ENCODE assay signal across 8 cellular contexts in genomic region chr2:98731709-98732349, GRCh38. TPM values are rescaled to one million over a fixed set of nuclear protein-coding genes. Genes with fewer than 3 reads are reported as not detected.
DNase-seq lines count a peak whose midpoint lies in the region; ATAC-seq and TF ChIP-seq lines count a peak whose summit lies in the region.

No MANE protein-coding gene starts in this region.

- DNase-seq in AG10803 (ENCODE audit: low read depth): no peak
- peak; percentile 76 for DNase-seq in HuH-7 (ENCODE audit: low spot score)
- DNase-seq in breast epithelium (ENCODE audit: low spot score in 2 of 2): no peak
- no peak for DNase-seq in NCI-H82 (lab: John Stamatoyannopoulos, UW)
- DNase-seq in cortex of kidney (lab: John Stamatoyannopoulos, UW): no peak

- H3K4me3 ChIP-seq in AG10803 (ENCODE audit: low read length) (peak overlapping the region; percentile 44), breast epithelium (peak overlapping the region; percentile 71 to 98 (median 81)), mucosa of rectum (ENCODE audit: low read length in 2 of 2) (peak overlapping the region; percentile 82 to 97)

- H3K27me3 ChIP-seq in breast epithelium (no peaks in the 10 kb centered on the region), mucosa of rectum (ENCODE audit: control insufficient read depth in 2 of 2, insufficient read depth in 2 of 2, low read length in 2 of 2) (no peaks in the 10 kb centered on the region)

- ATAC-seq in GM21526 (IDR thresholded peaks at IDR 0.05; ENCODE audit: low FRiP score, unreplicated experiment) (no peak), HG03521 (IDR thresholded peaks at IDR 0.05; ENCODE audit: unreplicated experiment) (no peak)

- peak overlapping the region; percentile 83 to 91 for H3K9ac ChIP-seq in mucosa of rectum (ENCODE audit: low read depth in 1 of 2, low read length in 2 of 2)

- H3K4me1 ChIP-seq in breast epithelium (peaks cover 2 to 5% of the 10 kb centered on the region in 2 donors), mucosa of rectum (ENCODE audit: control insufficient read depth in 2 of 2, insufficient read depth in 2 of 2, low read length in 2 of 2) (peaks cover 32 to 41% of the 10 kb centered on the region in 2 donors)

- H3K9me3 ChIP-seq in breast epithelium (no peaks in the 10 kb centered on the region), mucosa of rectum (ENCODE audit: control insufficient read depth in 2 of 2, low read length in 2 of 2) (no peaks in the 10 kb centered on the region)

- H3K27ac ChIP-seq in breast epithelium (peak overlapping the region; percentile 87), mucosa of rectum (ENCODE audit: low read depth in 2 of 2, low read length in 2 of 2) (peak overlapping the region; percentile 90 to 95)

- TF ChIP-seq CTCF in AG10803 (conservative IDR thresholded peaks at IDR 0.05; ENCODE audit: low read length): no peak
- no peak for TF ChIP-seq CTCF in breast epithelium (IDR thresholded peaks at IDR 0.05)

- intact Hi-C loops in breast epithelium (cut with DNase I; ENCODE audit: low total_unique reads): loop anchor here (2.0 kb wide), 1 partner anchor 33 kb away; no protein-coding TSS in a partner anchor

- no peaks in the 10 kb centered on the region for H3K36me3 ChIP-seq in breast epithelium
- H3K36me3 ChIP-seq in mucosa of rectum (ENCODE audit: control insufficient read depth in 2 of 2, insufficient read depth in 2 of 2, low read length in 2 of 2): no peaks in the 10 kb centered on the region

- TF ChIP-seq POLR2A in breast epithelium (IDR thresholded peaks at IDR 0.05): no peak

RNA-seq across cellular contexts. Expression of gene MGAT4A, which starts 0.9 kb away (rescaled TPM):
- 10 to 100 TPM; 28.6 to 41.1 (median 34.4) TPM for total RNA-seq in breast epithelium
